9 cellular contexts compared by ENCODE assay signal in genomic region chr13:99320693-99321481, GRCh38. TPM values are rescaled to one million over a fixed set of nuclear protein-coding genes. Genes with fewer than 3 reads are reported as not detected.
DNase-seq lines count a peak whose midpoint lies in the region; ATAC-seq and TF ChIP-seq lines count a peak whose summit lies in the region.
"Had no signal": no experiment of that assay in that cellular context is flagged by ENCODE, and none has a peak within 500 bp of the region (broad histone marks: within the 10 kb centered on the region; RNA-seq: fewer than 3 reads in every experiment).

No MANE protein-coding gene starts in this region.

- TF ChIP-seq CTCF in thyroid gland (IDR thresholded peaks at IDR 0.05): no peak

- intact Hi-C loops in Right ventricle myocardium inferior (cut with DNase I) (no loop called here), cardiac septum (cut with DNase I) (no loop called here), thyroid gland (cut with DNase I) (no loop called here), posterior vena cava (cut with DNase I) (no loop called here)

- peak overlapping the region; percentile 10 to 35 (median 35) for H3K27ac ChIP-seq in thyroid gland
- H3K27ac ChIP-seq: KMS-11 had no signal

- DNase-seq in Right ventricle myocardium inferior (ENCODE audit: missing footprints) (peak; percentile 50), cardiac septum (ENCODE audit: low spot score) (no peak), SKM-1 (lab: John Stamatoyannopoulos, UW; ENCODE audit: unreplicated experiment) (peak; percentile 66), fibroblast of peridontal ligament (ENCODE audit: extremely low read depth) (peak; percentile 96), thyroid gland (no peak), posterior vena cava (ENCODE audit: low spot score) (no peak)

- H3K9me3 ChIP-seq in thyroid gland: no peaks in the 10 kb centered on the region

- no peak overlapping the region for H3K4me3 ChIP-seq in thyroid gland (replicated peaks in 1 of 3)

- peaks cover 8 to 10% of the 10 kb centered on the region in 2 donors for H3K4me1 ChIP-seq in thyroid gland

- H3K27me3 ChIP-seq in thyroid gland: no peaks in the 10 kb centered on the region

- ATAC-seq in Right ventricle myocardium inferior: no peak
- ATAC-seq in GM18907 (IDR thresholded peaks at IDR 0.05; ENCODE audit: unreplicated experiment): no peak
- ATAC-seq in HG02852 (IDR thresholded peaks at IDR 0.05; ENCODE audit: unreplicated experiment): no peak

- 63 to 66% methylated on average over 5 of the region's 5 CpGs for WGBS in thyroid gland, 2 donors

- peaks cover 0 to 3% of the 10 kb centered on the region in 2 donors for H3K36me3 ChIP-seq in thyroid gland

- TF ChIP-seq POLR2A in thyroid gland (IDR thresholded peaks at IDR 0.05): no peak

RNA-seq across cellular contexts. Expression of gene GPR183, which starts 13.7 kb away (rescaled TPM):
- total RNA-seq in Right ventricle myocardium inferior (2.7 TPM), cardiac septum (1.1 TPM), thyroid gland (1 to 10 TPM; 2.5 to 9.7 (median 5.1) TPM), posterior vena cava (10 to 100 TPM; 12.1 to 14.7 TPM)

Comparison
In these comparisons a context has a peak if more than half of its experiments do, and no peak if none do; other contexts are left out.
1. DNase-seq: peak in Right ventricle myocardium inferior (single experiment), SKM-1 (single experiment) and fibroblast of peridontal ligament (single experiment); none in cardiac septum (single experiment), thyroid gland (0 of 2) and posterior vena cava (single experiment).